11 cellular contexts compared by ENCODE assay signal in genomic region chr17:78935419-78936323, GRCh38. TPM values are rescaled to one million over a fixed set of nuclear protein-coding genes. Genes with fewer than 3 reads are reported as not detected.
DNase-seq lines count a peak whose midpoint lies in the region; ATAC-seq and TF ChIP-seq lines count a peak whose summit lies in the region.
"Had no signal": no experiment of that assay in that cellular context is flagged by ENCODE, and none has a peak within 500 bp of the region (broad histone marks: within the 10 kb centered on the region; RNA-seq: fewer than 3 reads in every experiment).

No MANE protein-coding gene starts in this region.

- no peaks in the 10 kb centered on the region for H3K9me3 ChIP-seq in tibial nerve
- H3K9me3 ChIP-seq: neutrophil had no signal

- H3K4me1 ChIP-seq in tibial nerve, result peaks cover 0 to 51% (median 20%) of the 10 kb centered on the region in 4 donors

- TF ChIP-seq POLR2A in tibial nerve (IDR thresholded peaks at IDR 0.05), result no peak

- CTCF ChIA-PET in activated CD4-positive, alpha-beta memory T cell treated with anti-CD3 and anti-CD28 coated beads for 36 hours (lab: Charles Lee), result no interaction called here

- POLR2A ChIA-PET in activated CD4-positive, alpha-beta memory T cell treated with anti-CD3 and anti-CD28 coated beads for 36 hours (lab: Charles Lee), result no interaction called here

- TF ChIP-seq EP300 in tibial nerve (IDR thresholded peaks at IDR 0.05), result peak in 1 of 2 donors; percentile 67

- WGBS in tibial nerve, 2 donors, result 62 to 70% methylated on average over 31 to 33 of the region's 33 CpGs

- no peak overlapping the region for H3K4me3 ChIP-seq in tibial nerve

- intact Hi-C loops in activated CD4-positive, alpha-beta memory T cell treated with anti-CD3 and anti-CD28 coated beads for 36 hours (cut with micrococcal nuclease), result no loop called here

- H3K4me3 Mint-ChIP-seq in activated CD4-positive, alpha-beta memory T cell treated with anti-CD3 and anti-CD28 coated beads for 36 hours, result no peak overlapping the region
- H3K4me3 Mint-ChIP-seq: activated naive CD8-positive, alpha-beta T cell treated with anti-CD3 and anti-CD28 coated beads, Interleukin-2, amount 10 ng/mL, durations not matched to agents 7 days and 5 days had no signal

- no peak for ATAC-seq in GM21723 (IDR thresholded peaks at IDR 0.05; ENCODE audit: unreplicated experiment)
- no peak for ATAC-seq in activated naive CD4-positive, alpha-beta T cell treated with anti-CD3 and anti-CD28 coated beads, Interleukin-2, amount 50 U/mL, for 72 hours

- H3K27me3 ChIP-seq in tibial nerve, result no peaks in the 10 kb centered on the region
- H3K27me3 ChIP-seq: neutrophil had no signal

- peaks cover 17% of the 10 kb centered on the region for H3K4me1 Mint-ChIP-seq in activated CD4-positive, alpha-beta memory T cell treated with anti-CD3 and anti-CD28 coated beads for 36 hours (ENCODE audit: low read depth)

- no peaks in the 10 kb centered on the region for H3K36me3 ChIP-seq in tibial nerve
- H3K36me3 ChIP-seq: neutrophil had no signal

- H3K27me3 Mint-ChIP-seq in activated CD4-positive, alpha-beta memory T cell treated with anti-CD3 and anti-CD28 coated beads for 36 hours, result no peaks in the 10 kb centered on the region
- H3K27me3 Mint-ChIP-seq: activated naive CD8-positive, alpha-beta T cell treated with anti-CD3 and anti-CD28 coated beads, Interleukin-2, amount 10 ng/mL, durations not matched to agents 7 days and 5 days had no signal

- no peak for TF ChIP-seq CTCF in tibial nerve (IDR thresholded peaks at IDR 0.05)

- no peaks in the 10 kb centered on the region for H3K36me3 Mint-ChIP-seq in activated CD4-positive, alpha-beta memory T cell treated with anti-CD3 and anti-CD28 coated beads for 36 hours
- no peaks in the 10 kb centered on the region for H3K36me3 Mint-ChIP-seq in activated naive CD4-positive, alpha-beta T cell treated with anti-CD3 and anti-CD28 coated beads, Interleukin-2, amount 50 U/mL, for 72 hours
- H3K36me3 Mint-ChIP-seq: activated naive CD8-positive, alpha-beta T cell treated with anti-CD3 and anti-CD28 coated beads, Interleukin-2, amount 10 ng/mL, durations not matched to agents 7 days and 5 days had no signal

- peak; percentile 94 for DNase-seq in HT1080 (ENCODE audit: low read depth)
- peak; percentile 93 for DNase-seq in astrocyte of the hippocampus (ENCODE audit: low read depth, low spot score)
- peak; percentile 70 for DNase-seq in kidney tubule cell (ENCODE audit: low spot score)
- DNase-seq in tibial nerve (ENCODE audit: low spot score in 2 of 2), result peak; percentile 65 to 77
- DNase-seq in activated CD4-positive, alpha-beta memory T cell treated with anti-CD3 and anti-CD28 coated beads for 36 hours, result no peak
- DNase-seq in SIG-M5 (lab: John Stamatoyannopoulos, UW), result no peak
- DNase-seq in activated naive CD4-positive, alpha-beta T cell treated with anti-CD3 and anti-CD28 coated beads, Interleukin-2, amount 50 U/mL, for 72 hours (ENCODE audit: low spot score in 2 of 2), result no peak
- DNase-seq: activated naive CD8-positive, alpha-beta T cell treated with anti-CD3 and anti-CD28 coated beads, Interleukin-2, amount 10 ng/mL, durations not matched to agents 7 days and 5 days; NCI-H510A treated with DMSO at 0.1 percent for 48 hours had no signal

- no peak overlapping the region for H3K27ac Mint-ChIP-seq in activated CD4-positive, alpha-beta memory T cell treated with anti-CD3 and anti-CD28 coated beads for 36 hours
- peak overlapping the region in 1 of 2 donors; percentile 29 for H3K27ac Mint-ChIP-seq in activated naive CD4-positive, alpha-beta T cell treated with anti-CD3 and anti-CD28 coated beads, Interleukin-2, amount 50 U/mL, for 72 hours
- H3K27ac Mint-ChIP-seq: activated naive CD8-positive, alpha-beta T cell treated with anti-CD3 and anti-CD28 coated beads, Interleukin-2, amount 10 ng/mL, durations not matched to agents 7 days and 5 days had no signal

- H3K9me3 Mint-ChIP-seq in activated CD4-positive, alpha-beta memory T cell treated with anti-CD3 and anti-CD28 coated beads for 36 hours, result no peaks in the 10 kb centered on the region
- H3K9me3 Mint-ChIP-seq in activated naive CD4-positive, alpha-beta T cell treated with anti-CD3 and anti-CD28 coated beads, Interleukin-2, amount 50 U/mL, for 72 hours, result no peaks in the 10 kb centered on the region
- H3K9me3 Mint-ChIP-seq: activated naive CD8-positive, alpha-beta T cell treated with anti-CD3 and anti-CD28 coated beads, Interleukin-2, amount 10 ng/mL, durations not matched to agents 7 days and 5 days had no signal

- H3K27ac ChIP-seq in tibial nerve, result peak overlapping the region; percentile 43 to 99 (median 86)
- H3K27ac ChIP-seq: neutrophil had no signal

RNA-seq across cellular contexts. Expression of gene TIMP2, which starts 10.5 kb away (rescaled TPM):
- 78.0 and 119 TPM in 2 replicates for total RNA-seq in HT1080 (2014; rRNA removed; shearing (Covaris generic))
- polyA plus RNA-seq in HT1080 (2015; cell fraction: cytosol; rRNA removed), result 236 and 260 TPM in 2 replicates
- 188 and 206 TPM in 2 replicates for polyA plus RNA-seq in HT1080 (2015; cell fraction: nucleus; rRNA removed)
- 100 to 1,000 TPM; 187 to 456 (median 339) TPM for total RNA-seq in tibial nerve
- 1 to 10 TPM; 1.1 TPM for total RNA-seq in activated CD4-positive, alpha-beta memory T cell treated with anti-CD3 and anti-CD28 coated beads for 36 hours
- total RNA-seq in activated naive CD4-positive, alpha-beta T cell treated with anti-CD3 and anti-CD28 coated beads, Interleukin-2, amount 50 U/mL, for 72 hours, result 1 to 10 TPM; 1.1 TPM

RNA-seq across cellular contexts. Expression of gene CEP295NL, which starts 32.7 kb away (rescaled TPM):
- total RNA-seq in HT1080 (2014; rRNA removed; shearing (Covaris generic)), result 0.27 and 0.55 TPM in 2 replicates
- 0.06 and 0.45 TPM in 2 replicates for polyA plus RNA-seq in HT1080 (2015; cell fraction: cytosol; rRNA removed)
- polyA plus RNA-seq in HT1080 (2015; cell fraction: nucleus; rRNA removed), result 0.61 and 0.65 TPM in 2 replicates
- total RNA-seq in tibial nerve, result 10 to 100 TPM in 2 of 4 donors, 1 to 10 TPM in 2; 6.5 to 35.1 (median 9.9) TPM
- total RNA-seq in activated CD4-positive, alpha-beta memory T cell treated with anti-CD3 and anti-CD28 coated beads for 36 hours, result not detected
- total RNA-seq in activated naive CD4-positive, alpha-beta T cell treated with anti-CD3 and anti-CD28 coated beads, Interleukin-2, amount 50 U/mL, for 72 hours, result under 1 TPM in 1 of 2 donors, not detected in 1; 0.61 TPM

RNA-seq across cellular contexts. Expression of gene LGALS3BP, which starts 44.1 kb away (rescaled TPM):
- total RNA-seq in HT1080 (2014; rRNA removed; shearing (Covaris generic)), result 375 and 383 TPM in 2 replicates
- polyA plus RNA-seq in HT1080 (2015; cell fraction: cytosol; rRNA removed), result 219 and 224 TPM in 2 replicates
- polyA plus RNA-seq in HT1080 (2015; cell fraction: nucleus; rRNA removed), result 730 and 904 TPM in 2 replicates
- total RNA-seq in tibial nerve, result 100 to 1,000 TPM; 191 to 392 (median 296) TPM
- 10 to 100 TPM; 48.0 to 49.5 TPM for total RNA-seq in activated CD4-positive, alpha-beta memory T cell treated with anti-CD3 and anti-CD28 coated beads for 36 hours
- total RNA-seq in activated naive CD4-positive, alpha-beta T cell treated with anti-CD3 and anti-CD28 coated beads, Interleukin-2, amount 50 U/mL, for 72 hours, result 10 to 100 TPM; 71.3 to 95.6 TPM

Comparison
In these comparisons a context has a peak if more than half of its experiments do, and no peak if none do; other contexts are left out.
1. DNase-seq: peak in HT1080 (single experiment), astrocyte of the hippocampus (single experiment), kidney tubule cell (single experiment) and tibial nerve (2 of 2); none in activated CD4-positive, alpha-beta memory T cell treated with anti-CD3 and anti-CD28 coated beads for 36 hours (single experiment), SIG-M5 (single experiment) and activated naive CD4-positive, alpha-beta T cell treated with anti-CD3 and anti-CD28 coated beads, Interleukin-2, amount 50 U/mL, for 72 hours (0 of 2).
2. RNA of gene TIMP2, which starts 10.5 kb away (total RNA-seq): 187 to 456 TPM in tibial nerve and 78.0 to 119 TPM in HT1080; 1.1 TPM in activated CD4-positive, alpha-beta memory T cell treated with anti-CD3 and anti-CD28 coated beads for 36 hours and 1.1 TPM in activated naive CD4-positive, alpha-beta T cell treated with anti-CD3 and anti-CD28 coated beads, Interleukin-2, amount 50 U/mL, for 72 hours; every median in the first group is over 10 times any median in the second.